8 cellular contexts compared by ENCODE assay signal in genomic region chr15:39784125-39784524, GRCh38. TPM values are rescaled to one million over a fixed set of nuclear protein-coding genes. Genes with fewer than 3 reads are reported as not detected.
DNase-seq lines count a peak whose midpoint lies in the region; ATAC-seq, FAIRE-seq and TF ChIP-seq lines count a peak whose summit lies in the region.

No MANE protein-coding gene starts in this region.

- intact Hi-C loops in lower lobe of right lung (cut with DNase I) (no loop called here), pancreas (cut with DNase I) (no loop called here)

- H3K4me3 ChIP-seq in AG04449 (ENCODE audit: low read depth, low read length) (peak overlapping the region; percentile 80), GM23338 (peak overlapping the region; percentile 91), lower lobe of right lung (peak overlapping the region; percentile 90), tibial nerve (peak overlapping the region in 1 of 4 donors; percentile 84), pancreas (no peak overlapping the region)

- TF ChIP-seq EP300 in tibial nerve (IDR thresholded peaks at IDR 0.05), result no peak

- H3K36me3 ChIP-seq in GM23338 (ENCODE audit: insufficient read depth), result no peaks in the 10 kb centered on the region
- no peaks in the 10 kb centered on the region for H3K36me3 ChIP-seq in lower lobe of right lung
- no peaks in the 10 kb centered on the region for H3K36me3 ChIP-seq in tibial nerve
- H3K36me3 ChIP-seq in pancreas, result no peaks in the 10 kb centered on the region

- H3K27me3 ChIP-seq in GM23338 (ENCODE audit: insufficient read depth) (no peaks in the 10 kb centered on the region), lower lobe of right lung (ENCODE audit: low read depth) (no peaks in the 10 kb centered on the region), tibial nerve (no peaks in the 10 kb centered on the region), pancreas (peaks cover 0 to 1% (median 0%) of the 10 kb centered on the region in 4 donors)

- peaks cover 59% of the 10 kb centered on the region for H3K4me1 Mint-ChIP-seq in GM23338
- H3K4me1 Mint-ChIP-seq in activated naive CD8-positive, alpha-beta T cell (ENCODE audit: low read depth), result peaks cover 48% of the 10 kb centered on the region

- H4K20me1 ChIP-seq in GM23338 (replicated peaks; ENCODE audit: insufficient read depth), result no peaks in the 10 kb centered on the region

- H3K9me3 ChIP-seq in lower lobe of right lung, result no peaks in the 10 kb centered on the region
- H3K9me3 ChIP-seq in tibial nerve, result no peaks in the 10 kb centered on the region
- H3K9me3 ChIP-seq in pancreas, result no peaks in the 10 kb centered on the region

- H3F3A ChIP-seq in GM23338 (replicated peaks; ENCODE audit: low read depth), result no peaks in the 10 kb centered on the region; the same call in 1 of the 2 replicates

- H3K27me3 Mint-ChIP-seq in GM23338 (ENCODE audit: insufficient read depth, low read depth, poor library complexity), result peaks cover 2% of the 10 kb centered on the region
- no peaks in the 10 kb centered on the region for H3K27me3 Mint-ChIP-seq in activated naive CD8-positive, alpha-beta T cell

- TF ChIP-seq CTCF in AG04449 (IDR thresholded peaks at IDR 0.05; ENCODE audit: insufficient read depth, low read length, missing control alignments) (no peak), GM23338 (conservative IDR thresholded peaks at IDR 0.05; ENCODE audit: low read depth in 2 of 2) (no peak), lower lobe of right lung (IDR thresholded peaks at IDR 0.05) (no peak), tibial nerve (IDR thresholded peaks at IDR 0.05) (no peak), pancreas (IDR thresholded peaks at IDR 0.05) (no peak)

- no peak for FAIRE-seq in pancreas (lab: Jason Lieb, UNC)

- H3K9me3 Mint-ChIP-seq in GM23338, result no peaks in the 10 kb centered on the region; the same call in 2 of the 3 replicates
- no peaks in the 10 kb centered on the region for H3K9me3 Mint-ChIP-seq in activated naive CD8-positive, alpha-beta T cell (ENCODE audit: low read depth)

- no peak overlapping the region for H3K27ac Mint-ChIP-seq in GM23338
- peak overlapping the region; percentile 24 for H3K27ac Mint-ChIP-seq in activated naive CD8-positive, alpha-beta T cell

- H3K36me3 Mint-ChIP-seq in GM23338 (ENCODE audit: low read depth), result no peaks in the 10 kb centered on the region; the same call in 2 of the 3 replicates
- H3K36me3 Mint-ChIP-seq in activated naive CD8-positive, alpha-beta T cell, result no peaks in the 10 kb centered on the region

- H3K4me3 Mint-ChIP-seq in GM23338, result peak overlapping the region; percentile 78
- H3K4me3 Mint-ChIP-seq in activated naive CD8-positive, alpha-beta T cell, result peak overlapping the region; percentile 89

- DNase-seq in AG04449 (ENCODE audit: low read depth, low spot score) (no peak), GM23338 (ENCODE audit: low spot score) (no peak), lower lobe of right lung (no peak), tibial nerve (ENCODE audit: low spot score in 2 of 2) (no peak), pancreas (no peak), T1000 (lab: John Stamatoyannopoulos, UW) (no peak), DMS153 treated with DMSO at 0.1 percent for 48 hours (lab: John Stamatoyannopoulos, UW; ENCODE audit: unreplicated experiment) (no peak)

- TF ChIP-seq POLR2A in tibial nerve (IDR thresholded peaks at IDR 0.05), result no peak

- H3K79me2 ChIP-seq in GM23338 (replicated peaks; ENCODE audit: insufficient read depth), result peaks cover 27% of the 10 kb centered on the region

- POLR2A ChIA-PET in AG04449 (lab: Yijun Ruan, JAX), result no interaction called here

- 45 to 48% methylated on average over 4 of the region's 4 CpGs for WGBS in tibial nerve, 2 donors
- 58% methylated on average over 4 of the region's 4 CpGs for WGBS in pancreas, 2 donors

- no peaks in the 10 kb centered on the region for H3K9me2 ChIP-seq in GM23338 (ENCODE audit: insufficient read depth)

- H3K4me1 ChIP-seq in GM23338 (ENCODE audit: insufficient read depth) (peaks cover 54% of the 10 kb centered on the region), lower lobe of right lung (peaks cover 28% of the 10 kb centered on the region), tibial nerve (peaks cover 0 to 40% (median 2%) of the 10 kb centered on the region in 4 donors), pancreas (peaks cover 0 to 10% (median 9%) of the 10 kb centered on the region in 3 donors)

- ATAC-seq in GM23338 (no peak), lower lobe of right lung (no peak), pancreas (no peak)

- CTCF ChIA-PET in AG04449 (lab: Yijun Ruan, JAX), result interaction anchor here (0.8 to 2.1 kb wide), 6 partner anchors 18 to 1076 kb away, joined by 3 to 9 read pairs (median 4); partner anchors contain the start of gene EIF2AK4

- peak overlapping the region; percentile 94 for H3K4me2 ChIP-seq in GM23338

- H3K27ac ChIP-seq in GM23338 (ENCODE audit: low read depth) (no peak overlapping the region), lower lobe of right lung (no peak overlapping the region), tibial nerve (peak overlapping the region in 1 of 4 donors; percentile 92), pancreas (no peak overlapping the region)

- H2AFZ ChIP-seq in GM23338, result no peak overlapping the region

TF ChIP-seq in GM23338, 12 proteins besides CTCF, POLR2A, EP300 and RAD21:
- no peak for TF ChIP-seq ZNF462 (CRISPR knock-in tag; IDR thresholded peaks at IDR 0.05)
- TF ChIP-seq EZH2 (IDR thresholded peaks at IDR 0.05; ENCODE audit: low read depth, unreplicated experiment), result no peak
TF ChIP-seq in GM23338: peak in this region for 0.

RNA-seq across cellular contexts. Expression of gene FSIP1, which starts 1.5 kb away (rescaled TPM):
- 0.70 and 2.1 TPM in 2 replicates for total RNA-seq in GM23338 (2014; rRNA removed; shearing (Covaris generic))
- polyA plus RNA-seq in GM23338 (2016; fragmentation: Nextera tagmentation; extraction: Ambion mirVana) (0.68 and 0.92 TPM in 2 replicates), pancreas (under 1 TPM; 0.11 to 0.45 TPM)
- total RNA-seq in lower lobe of right lung (2.0 TPM), tibial nerve (1 to 10 TPM in 1 of 4 donors, under 1 TPM in 3; 0.20 to 1.5 (median 0.42) TPM), pancreas (under 1 TPM; 0.24 to 0.64 (median 0.38) TPM)

Comparison
In these comparisons a context has a peak if more than half of its experiments do, and no peak if none do; other contexts are left out.
1. H3K4me3 ChIP-seq: peak in AG04449 (single experiment), GM23338 (single experiment) and lower lobe of right lung (single experiment); none in pancreas (0 of 4).